Comparison of ENCODE assay signal across 8 cellular contexts in the genomic region with DNA sequence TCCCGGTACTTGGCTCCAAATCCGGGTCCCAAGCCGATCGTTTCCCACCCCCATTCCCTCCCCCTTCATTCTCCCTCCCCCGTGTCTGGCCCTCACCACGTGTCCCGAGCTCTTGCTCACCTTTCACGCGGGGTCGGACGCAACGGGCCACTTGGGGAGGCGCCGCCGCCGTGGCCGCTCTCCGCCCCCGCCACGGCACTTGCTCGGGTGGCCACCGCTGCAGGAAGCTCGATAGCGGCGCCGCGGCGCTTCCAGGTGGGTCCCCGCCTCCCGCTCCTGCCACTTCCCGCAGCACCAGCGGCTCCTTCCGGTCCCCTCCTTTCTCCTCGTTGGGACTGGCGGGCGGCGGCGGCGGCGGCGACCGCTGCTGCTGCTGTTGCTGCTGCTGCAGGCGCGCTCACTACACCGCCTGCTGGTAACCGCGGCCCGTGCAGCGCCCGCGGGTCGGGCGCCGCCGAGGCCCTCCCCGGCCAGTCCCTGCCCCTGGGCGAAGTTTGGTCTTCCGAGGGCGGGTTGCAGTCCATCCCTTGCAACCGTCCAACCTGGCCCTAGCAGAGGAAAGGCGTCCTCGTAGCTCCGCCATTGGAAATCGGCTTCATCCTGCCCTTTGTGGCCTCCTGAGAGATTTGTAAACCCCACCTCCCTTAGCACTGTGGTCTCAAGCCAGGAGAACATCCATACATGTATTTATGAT. TPM values are rescaled to one million over a fixed set of nuclear protein-coding genes. Genes with fewer than 3 reads are reported as not detected.
A peak's percentile ranks its signal among the peaks of the same experiment; 100 is the strongest.
DNase-seq lines count a peak whose midpoint lies in the region; ATAC-seq and TF ChIP-seq lines count a peak whose summit lies in the region.

No MANE protein-coding gene starts in this region.

- H3K4me3 ChIP-seq in NB4 (ENCODE audit: low read depth, low read length) (peak overlapping the region; percentile 98), thymus (ENCODE audit: low read length) (peak overlapping the region; percentile 91)

- H3K27ac Mint-ChIP-seq in activated naive CD4-positive, alpha-beta T cell treated with anti-CD3 and anti-CD28 coated beads, Interleukin-2, amount 50 U/mL, for 24 hours: peak overlapping the region; percentile 97
- H3K27ac Mint-ChIP-seq in glutamatergic neuron (ENCODE audit: unreplicated experiment): peak overlapping the region; percentile 93
- peak overlapping the region; percentile 98 for H3K27ac Mint-ChIP-seq in osteocyte (ENCODE audit: unreplicated experiment)

- TF ChIP-seq CTCF in NB4 (IDR thresholded peaks at IDR 0.05; ENCODE audit: low read depth, low read length): peak; percentile 59
- peak; percentile 86 for TF ChIP-seq CTCF in glutamatergic neuron (IDR thresholded peaks at IDR 0.05; ENCODE audit: partially characterized antibody, unreplicated experiment)
- peak; percentile 97 for TF ChIP-seq CTCF in osteocyte (IDR thresholded peaks at IDR 0.05)

- DNase-seq in NB4 (ENCODE audit: low read depth) (peak; percentile 96), SK-N-DZ (ENCODE audit: low spot score) (peak; percentile 92), glutamatergic neuron (peak; percentile 94), osteocyte (ENCODE audit: extremely low spot score, unreplicated experiment) (peak; percentile 98)

- H3K9me3 Mint-ChIP-seq in activated naive CD4-positive, alpha-beta T cell treated with anti-CD3 and anti-CD28 coated beads, Interleukin-2, amount 50 U/mL, for 24 hours: no peaks in the 10 kb centered on the region
- H3K9me3 Mint-ChIP-seq in glutamatergic neuron (ENCODE audit: unreplicated experiment) (peaks cover 16% of the 10 kb centered on the region), osteocyte (ENCODE audit: unreplicated experiment) (no peaks in the 10 kb centered on the region)

- H3K27me3 Mint-ChIP-seq in activated naive CD4-positive, alpha-beta T cell treated with anti-CD3 and anti-CD28 coated beads, Interleukin-2, amount 50 U/mL, for 24 hours: no peaks in the 10 kb centered on the region
- H3K27me3 Mint-ChIP-seq in glutamatergic neuron (ENCODE audit: unreplicated experiment) (peaks cover 18% of the 10 kb centered on the region), osteocyte (ENCODE audit: unreplicated experiment) (no peaks in the 10 kb centered on the region)

- peak; percentile 80 for ATAC-seq in HG02588 (IDR thresholded peaks at IDR 0.05; ENCODE audit: unreplicated experiment)

- H3K4me1 Mint-ChIP-seq in activated naive CD4-positive, alpha-beta T cell treated with anti-CD3 and anti-CD28 coated beads, Interleukin-2, amount 50 U/mL, for 24 hours: peaks cover 38% of the 10 kb centered on the region
- peaks cover 15% of the 10 kb centered on the region for H3K4me1 Mint-ChIP-seq in glutamatergic neuron (ENCODE audit: low read depth, unreplicated experiment)
- H3K4me1 Mint-ChIP-seq in osteocyte (ENCODE audit: unreplicated experiment): peaks cover 32% of the 10 kb centered on the region

- no peaks in the 10 kb centered on the region for H3K36me3 ChIP-seq in thymus (ENCODE audit: control insufficient read depth, insufficient read depth)

- peaks cover 5% of the 10 kb centered on the region for H3K36me3 Mint-ChIP-seq in activated naive CD4-positive, alpha-beta T cell treated with anti-CD3 and anti-CD28 coated beads, Interleukin-2, amount 50 U/mL, for 24 hours
- no peaks in the 10 kb centered on the region for H3K36me3 Mint-ChIP-seq in glutamatergic neuron (ENCODE audit: unreplicated experiment)
- no peaks in the 10 kb centered on the region for H3K36me3 Mint-ChIP-seq in osteocyte (ENCODE audit: unreplicated experiment)

- peaks cover 8% of the 10 kb centered on the region for H3K4me1 ChIP-seq in thymus (ENCODE audit: control insufficient read depth, insufficient read depth, low read length)

- peak overlapping the region; percentile 100 for H3K27ac ChIP-seq in thymus (ENCODE audit: low read depth)

- no peaks in the 10 kb centered on the region for H3K9me3 ChIP-seq in thymus (ENCODE audit: control insufficient read depth)

- no peaks in the 10 kb centered on the region for H3K27me3 ChIP-seq in thymus (ENCODE audit: control insufficient read depth, insufficient read depth)

- under 1% methylated on average over 64 of the region's 64 CpGs for WGBS in thymus

- TF ChIP-seq POLR2A in GM10847 (IDR thresholded peaks at IDR 0.05; ENCODE audit: extremely low read depth, insufficient read length) (peak; percentile 77), NB4 (IDR thresholded peaks at IDR 0.05; ENCODE audit: extremely low read depth, insufficient read length) (peak; percentile 81)

- H3K4me3 Mint-ChIP-seq in activated naive CD4-positive, alpha-beta T cell treated with anti-CD3 and anti-CD28 coated beads, Interleukin-2, amount 50 U/mL, for 24 hours: peak overlapping the region; percentile 96
- peak overlapping the region; percentile 92 for H3K4me3 Mint-ChIP-seq in glutamatergic neuron (ENCODE audit: unreplicated experiment)
- peak overlapping the region; percentile 84 for H3K4me3 Mint-ChIP-seq in osteocyte (ENCODE audit: unreplicated experiment)

RNA-seq across cellular contexts. Expression of gene ZZZ3, which starts 0.8 kb away (rescaled TPM):
- polyA plus RNA-seq in SK-N-DZ (2014; cell fraction: cytosol; rRNA removed): 30.5 and 32.5 TPM in 2 replicates
- polyA plus RNA-seq in SK-N-DZ (2014; cell fraction: nucleus; rRNA removed): 25.2 and 28.6 TPM in 2 replicates
- total RNA-seq in glutamatergic neuron (ENCODE audit: unreplicated experiment): 36.7 TPM
- total RNA-seq in osteocyte: 51.5 and 54.3 TPM in 2 replicates
- polyA plus RNA-seq in thymus: 20.6 TPM

Comparison
In these comparisons a context has a peak if more than half of its experiments do, and no peak if none do; other contexts are left out.
1. Peak in every context shown above with its lines: DNase-seq, ATAC-seq, H3K4me3 ChIP-seq and H3K27ac ChIP-seq.